ENCODE assay signal across 16 cellular contexts in genomic region chr20:7650481-7650880, GRCh38.
DNase-seq lines count a peak whose midpoint lies in the region; TF ChIP-seq lines count a peak whose summit lies in the region.
"Had no signal": no experiment of that assay in that cellular context is flagged by ENCODE, and none has a peak within 500 bp of the region (broad histone marks: within the 10 kb centered on the region; RNA-seq: fewer than 3 reads in every experiment).

No MANE protein-coding gene starts in this region.

- TF ChIP-seq CTCF in AG10803 (conservative IDR thresholded peaks at IDR 0.05; ENCODE audit: low read length) (no peak), epithelial cell of proximal tubule (conservative IDR thresholded peaks at IDR 0.05; ENCODE audit: low read depth, low read length) (no peak), RWPE1 (conservative IDR thresholded peaks at IDR 0.05; ENCODE audit: low read depth) (no peak)

- no peak overlapping the region for H3K27ac Mint-ChIP-seq in T-helper 2 cell treated with Interferon-gamma antibody and Interleukin-4, amounts not matched to agents 5 μg/mL and 100 μg/mL, for 36 hours
- H3K27ac Mint-ChIP-seq: activated CD8-positive, alpha-beta memory T cell treated with anti-CD3 and anti-CD28 coated beads, Interleukin-2, amount 10 ng/mL, durations not matched to agents 7 days and 5 days had no signal

- no peak overlapping the region for H3K4me3 Mint-ChIP-seq in T-helper 2 cell treated with Interferon-gamma antibody and Interleukin-4, amounts not matched to agents 5 μg/mL and 100 μg/mL, for 36 hours
- H3K4me3 Mint-ChIP-seq: activated CD8-positive, alpha-beta memory T cell treated with anti-CD3 and anti-CD28 coated beads, Interleukin-2, amount 10 ng/mL, durations not matched to agents 7 days and 5 days; central memory CD8-positive, alpha-beta T cell had no signal

- no peaks in the 10 kb centered on the region for H3K27me3 Mint-ChIP-seq in T-helper 2 cell treated with Interferon-gamma antibody and Interleukin-4, amounts not matched to agents 5 μg/mL and 100 μg/mL, for 36 hours (ENCODE audit: low read depth)
- H3K27me3 Mint-ChIP-seq: activated CD8-positive, alpha-beta memory T cell treated with anti-CD3 and anti-CD28 coated beads, Interleukin-2, amount 10 ng/mL, durations not matched to agents 7 days and 5 days; central memory CD8-positive, alpha-beta T cell had no signal

- H3K4me3 ChIP-seq in AG10803 (ENCODE audit: low read length): no peak overlapping the region
- H3K4me3 ChIP-seq in epithelial cell of proximal tubule (ENCODE audit: low read depth, low read length): no peak overlapping the region
- H3K4me3 ChIP-seq: thoracic aorta had no signal

- H3K9me3 Mint-ChIP-seq in T-helper 2 cell treated with Interferon-gamma antibody and Interleukin-4, amounts not matched to agents 5 μg/mL and 100 μg/mL, for 36 hours: peaks cover 19% of the 10 kb centered on the region

- H3K36me3 Mint-ChIP-seq in T-helper 2 cell treated with Interferon-gamma antibody and Interleukin-4, amounts not matched to agents 5 μg/mL and 100 μg/mL, for 36 hours (ENCODE audit: low read depth): no peaks in the 10 kb centered on the region
- H3K36me3 Mint-ChIP-seq: activated CD8-positive, alpha-beta memory T cell treated with anti-CD3 and anti-CD28 coated beads, Interleukin-2, amount 10 ng/mL, durations not matched to agents 7 days and 5 days had no signal

- H3K27ac ChIP-seq in RWPE1: no peak overlapping the region
- H3K27ac ChIP-seq: parathyroid adenoma, thoracic aorta had no signal

- CTCF ChIA-PET in RWPE1 (lab: Yijun Ruan, JAX): interaction anchor here (0.6 kb wide), 1 partner anchor 235 kb away, joined by 3 read pairs; no protein-coding TSS in a partner anchor

- POLR2A ChIA-PET in RWPE1 (lab: Yijun Ruan, JAX; ENCODE audit: low non-redundant PET): no interaction called here

- DNase-seq in AG10803 (ENCODE audit: low read depth) (peak; percentile 96), HT1080 (ENCODE audit: low read depth) (peak; percentile 13), epithelial cell of proximal tubule (ENCODE audit: low read depth) (peak; percentile 15), lung microvascular endothelial cell (ENCODE audit: low read depth in 2 of 2) (peak; percentile 33 to 64), Kasumi-1 (lab: John Stamatoyannopoulos, UW) (no peak), RWPE1 (ENCODE audit: low spot score) (no peak)
- DNase-seq in NK-92 treated with Interleukin-12 subunit alpha and Interleukin-12 subunit beta, amount 100 ng/mL, for 24 hours (lab: John Stamatoyannopoulos, UW): no peak
- no peak for DNase-seq in T-helper 2 cell treated with Interferon-gamma antibody and Interleukin-4, amounts not matched to agents 5 μg/mL and 100 μg/mL, for 36 hours (ENCODE audit: low spot score)
- DNase-seq: activated CD8-positive, alpha-beta memory T cell treated with anti-CD3 and anti-CD28 coated beads, Interleukin-2, amount 10 ng/mL, durations not matched to agents 7 days and 5 days; activated naive CD4-positive, alpha-beta T cell treated with anti-CD3 and anti-CD28 coated beads, Interleukin-2, amount 50 U/mL, for 16 hours; BE2C; midbrain; NCI-H2171 treated with DMSO at 0.1 percent for 48 hours had no signal

- no peaks in the 10 kb centered on the region for H3K4me1 Mint-ChIP-seq in T-helper 2 cell treated with Interferon-gamma antibody and Interleukin-4, amounts not matched to agents 5 μg/mL and 100 μg/mL, for 36 hours (ENCODE audit: low read depth)
- H3K4me1 Mint-ChIP-seq: activated CD8-positive, alpha-beta memory T cell treated with anti-CD3 and anti-CD28 coated beads, Interleukin-2, amount 10 ng/mL, durations not matched to agents 7 days and 5 days; central memory CD8-positive, alpha-beta T cell had no signal

Comparison
In these comparisons a context has a peak if more than half of its experiments do, and no peak if none do; other contexts are left out.
1. DNase-seq: peak in AG10803 (single experiment), HT1080 (single experiment), epithelial cell of proximal tubule (single experiment) and lung microvascular endothelial cell (2 of 2); none in NK-92 treated with Interleukin-12 subunit alpha and Interleukin-12 subunit beta, amount 100 ng/mL, for 24 hours (single experiment), T-helper 2 cell treated with Interferon-gamma antibody and Interleukin-4, amounts not matched to agents 5 μg/mL and 100 μg/mL, for 36 hours (single experiment), Kasumi-1 (0 of 2) and RWPE1 (single experiment).